ENCODE assay signal across 1 cellular context in genomic region chr9:123268240-123268949, GRCh38.
A peak's percentile ranks its signal among the peaks of the same experiment; 100 is the strongest.
TF ChIP-seq lines count a peak whose summit lies in the region.

TSS of gene STRBP (minus strand) at chr9:123268586. CDS start at chr9:123184134, 84,452 bp downstream.

TF ChIP-seq in HepG2, 621 proteins besides CTCF, POLR2A, EP300 and RAD21 (continued from another document and continues in another):
- no peak for TF ChIP-seq NRL (CRISPR knock-in tag; IDR thresholded peaks at IDR 0.05; ENCODE audit: borderline replicate concordance)
- TF ChIP-seq MXD1 (CRISPR knock-in tag; IDR thresholded peaks at IDR 0.05), result no peak; the same call in 1 of the 2 replicates
- TF ChIP-seq THYN1 (CRISPR knock-in tag; IDR thresholded peaks at IDR 0.05; ENCODE audit: borderline replicate concordance, low read depth), result no peak
- TF ChIP-seq SAFB2 (CRISPR knock-in tag; IDR thresholded peaks at IDR 0.05; ENCODE audit: borderline replicate concordance, low read depth), result peak; percentile 40; the same call in 1 of the 2 replicates
- TF ChIP-seq GPBP1L1 (CRISPR knock-in tag; IDR thresholded peaks at IDR 0.05), result no peak
- no peak for TF ChIP-seq ELF1 (CRISPR knock-in tag; IDR thresholded peaks at IDR 0.05)
- TF ChIP-seq ZNF530 (CRISPR knock-in tag; IDR thresholded peaks at IDR 0.05; ENCODE audit: low read depth), result no peak
- TF ChIP-seq PRMT3 (CRISPR knock-in tag; IDR thresholded peaks at IDR 0.05; ENCODE audit: borderline replicate concordance, low read depth), result no peak
- TF ChIP-seq REPIN1 (CRISPR knock-in tag; IDR thresholded peaks at IDR 0.05; ENCODE audit: borderline replicate concordance, low read depth), result no peak
- TF ChIP-seq HIVEP1 (CRISPR knock-in tag; IDR thresholded peaks at IDR 0.05), result no peak
- TF ChIP-seq REXO4 (CRISPR knock-in tag; IDR thresholded peaks at IDR 0.05; ENCODE audit: borderline replicate concordance), result no peak
- no peak for TF ChIP-seq MED1 (CRISPR knock-in tag; IDR thresholded peaks at IDR 0.05)
- TF ChIP-seq DPF2 (CRISPR knock-in tag; IDR thresholded peaks at IDR 0.05; ENCODE audit: borderline replicate concordance, low read depth), result no peak
- no peak for TF ChIP-seq IRF1 (CRISPR knock-in tag; IDR thresholded peaks at IDR 0.05; ENCODE audit: low read depth)
- TF ChIP-seq HOXD1 (CRISPR knock-in tag; IDR thresholded peaks at IDR 0.05), result no peak
- no peak for TF ChIP-seq GLI4 (CRISPR knock-in tag; IDR thresholded peaks at IDR 0.05; ENCODE audit: borderline replicate concordance)
- no peak for TF ChIP-seq ZBTB34 (CRISPR knock-in tag; IDR thresholded peaks at IDR 0.05)
- TF ChIP-seq RBAK (CRISPR knock-in tag; IDR thresholded peaks at IDR 0.05), result no peak
- no peak for TF ChIP-seq ZNF333 (CRISPR knock-in tag; IDR thresholded peaks at IDR 0.05; ENCODE audit: borderline replicate concordance)
- TF ChIP-seq SRSF1 (optimal IDR thresholded peaks at IDR 0.05; ENCODE audit: low read depth, low read length), result peak; percentile 100
- no peak for TF ChIP-seq ZNF484 (CRISPR knock-in tag; IDR thresholded peaks at IDR 0.05; ENCODE audit: borderline replicate concordance, low read depth)
- TF ChIP-seq CSRNP1 (CRISPR knock-in tag; IDR thresholded peaks at IDR 0.05), result no peak
- no peak for TF ChIP-seq RARA (CRISPR knock-in tag; IDR thresholded peaks at IDR 0.05)
- TF ChIP-seq ZNF704 (CRISPR knock-in tag; IDR thresholded peaks at IDR 0.05; ENCODE audit: borderline replicate concordance), result no peak
- TF ChIP-seq GZF1 (CRISPR knock-in tag; IDR thresholded peaks at IDR 0.05), result no peak
- no peak for TF ChIP-seq ZNF788 (CRISPR knock-in tag; IDR thresholded peaks at IDR 0.05; ENCODE audit: borderline replicate concordance)
- TF ChIP-seq ZXDC (CRISPR knock-in tag; IDR thresholded peaks at IDR 0.05), result peak; percentile 57; the same call in 1 of the 2 replicates
- TF ChIP-seq ATF7-NPFF (CRISPR knock-in tag; IDR thresholded peaks at IDR 0.05; ENCODE audit: low read depth), result no peak
- no peak for TF ChIP-seq NFRKB (IDR thresholded peaks at IDR 0.05)
- no peak for TF ChIP-seq HMGA1 (CRISPR knock-in tag; conservative IDR thresholded peaks at IDR 0.05)
- no peak for TF ChIP-seq FOXP1 (IDR thresholded peaks at IDR 0.05)
- TF ChIP-seq FOXP1 (CRISPR knock-in tag; IDR thresholded peaks at IDR 0.05), result no peak
- peak; percentile 59; the same call in 1 of the 2 replicates for TF ChIP-seq SP4 (CRISPR knock-in tag; IDR thresholded peaks at IDR 0.05)
- no peak for TF ChIP-seq EED (CRISPR knock-in tag; IDR thresholded peaks at IDR 0.05)
- no peak for TF ChIP-seq KAT8 (CRISPR knock-in tag; IDR thresholded peaks at IDR 0.05)
- no peak; the same call in 1 of the 2 replicates for TF ChIP-seq ERF (CRISPR knock-in tag; IDR thresholded peaks at IDR 0.05)
- TF ChIP-seq KDM6A (CRISPR knock-in tag; IDR thresholded peaks at IDR 0.05; ENCODE audit: low read depth), result no peak
- no peak for TF ChIP-seq ZNF577 (CRISPR knock-in tag; IDR thresholded peaks at IDR 0.05; ENCODE audit: borderline replicate concordance, low read depth)
- no peak for TF ChIP-seq ZBTB39 (CRISPR knock-in tag; IDR thresholded peaks at IDR 0.05)
- TF ChIP-seq ZNF280D (CRISPR knock-in tag; IDR thresholded peaks at IDR 0.05), result no peak
- peak; percentile 41; the same call in 1 of the 2 replicates for TF ChIP-seq ZNF441 (CRISPR knock-in tag; IDR thresholded peaks at IDR 0.05; ENCODE audit: borderline replicate concordance)
- no peak for TF ChIP-seq SIN3B (IDR thresholded peaks at IDR 0.05; ENCODE audit: low read length)
- no peak for TF ChIP-seq FOXC1 (CRISPR knock-in tag; IDR thresholded peaks at IDR 0.05; ENCODE audit: borderline replicate concordance)
- TF ChIP-seq ZBTB37 (CRISPR knock-in tag; IDR thresholded peaks at IDR 0.05), result no peak
- no peak for TF ChIP-seq ZSCAN12 (CRISPR knock-in tag; IDR thresholded peaks at IDR 0.05)
- TF ChIP-seq ZBTB7B (CRISPR knock-in tag; IDR thresholded peaks at IDR 0.05), result no peak
- TF ChIP-seq LRRFIP1 (CRISPR knock-in tag; conservative IDR thresholded peaks at IDR 0.05), result no peak
